In genomic region chr2:1681017-1681318, GRCh38 we compare ENCODE assay signal across 1 cellular context.
TF ChIP-seq lines count a peak whose summit lies in the region.

No MANE protein-coding gene starts in this region.

TF ChIP-seq in H1, 55 proteins besides CTCF, POLR2A, EP300 and RAD21 (continued from another document):
- TF ChIP-seq RBBP5 (IDR thresholded peaks at IDR 0.05; ENCODE audit: borderline replicate concordance, low read depth, low read length): no peak
- TF ChIP-seq SUZ12 (IDR thresholded peaks at IDR 0.05; ENCODE audit: low read length): no peak
- TF ChIP-seq PHF8 (conservative IDR thresholded peaks at IDR 0.05; ENCODE audit: low read depth, low read length): no peak
- no peak for TF ChIP-seq ASH2L (IDR thresholded peaks at IDR 0.05; ENCODE audit: low read length)
- TF ChIP-seq YY1 (IDR thresholded peaks at IDR 0.05; ENCODE audit: low read depth, low read length): no peak
- no peak for TF ChIP-seq SIRT6 (IDR thresholded peaks at IDR 0.05; ENCODE audit: low read length)
- TF ChIP-seq GTF2F1 (IDR thresholded peaks at IDR 0.05; ENCODE audit: borderline replicate concordance, low read depth, low read length): no peak
- TF ChIP-seq SRF (IDR thresholded peaks at IDR 0.05; ENCODE audit: low read depth, low read length): no peak
- TF ChIP-seq SP1 (IDR thresholded peaks at IDR 0.05; ENCODE audit: low read depth, low read length): no peak
